Comparison of ENCODE assay signal across 8 cellular contexts in the genomic region with DNA sequence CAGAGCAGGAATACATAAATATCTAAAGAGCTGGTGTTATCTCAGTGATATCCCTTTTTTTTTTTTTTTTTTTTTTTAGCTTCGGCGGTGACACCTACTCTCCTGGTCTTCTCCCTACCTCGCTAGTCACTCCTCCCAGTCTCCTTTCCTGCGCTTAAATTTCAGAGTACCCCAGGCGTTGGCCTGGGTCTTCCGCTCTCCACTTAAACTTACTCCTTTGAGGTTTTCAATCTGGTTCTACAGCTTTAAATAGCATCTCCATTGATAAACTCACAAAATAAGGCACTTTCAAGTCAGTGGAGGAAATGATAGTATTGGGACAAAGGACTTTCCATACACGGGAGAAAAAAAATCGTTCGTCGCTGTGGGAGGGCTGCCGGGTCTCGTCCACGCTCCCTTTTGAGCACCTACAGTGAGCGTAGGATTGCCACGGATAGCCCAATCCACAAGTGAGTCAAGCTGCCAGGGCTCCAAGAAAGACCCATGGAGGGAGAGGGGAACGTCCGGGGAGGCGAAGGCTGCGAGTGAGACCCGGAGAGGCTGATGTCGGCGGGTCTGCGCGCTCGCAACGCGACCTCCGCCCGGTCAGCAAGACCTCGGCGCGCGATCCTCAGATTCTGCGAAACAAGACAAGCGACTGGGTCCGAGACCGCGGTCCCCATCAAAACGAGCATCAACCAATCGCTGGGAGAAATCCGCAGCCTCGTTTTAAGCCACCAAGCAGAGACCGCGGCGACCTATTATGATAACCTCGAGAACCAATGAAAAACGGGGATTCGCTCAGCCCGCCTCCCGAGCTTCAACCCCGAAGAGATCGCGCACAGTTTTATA. TPM values are rescaled to one million over a fixed set of nuclear protein-coding genes. Genes with fewer than 3 reads are reported as not detected.
DNase-seq lines count a peak whose midpoint lies in the region; ATAC-seq, FAIRE-seq and TF ChIP-seq lines count a peak whose summit lies in the region.

No MANE protein-coding gene starts in this region.

- ATAC-seq in GM19025 (IDR thresholded peaks at IDR 0.05; ENCODE audit: low read depth, unreplicated experiment): peak; percentile 68
- peak; percentile 72 for ATAC-seq in HG03342 (IDR thresholded peaks at IDR 0.05; ENCODE audit: unreplicated experiment)

- H3K36me3 ChIP-seq in kidney (ENCODE audit: control insufficient read depth in 1 of 2, insufficient read depth in 2 of 2, low read length in 2 of 2): peaks cover 20 to 28% of the 10 kb centered on the region in 2 donors

- H3K4me1 Mint-ChIP-seq in chondrocyte (ENCODE audit: low read depth): peaks cover 40% of the 10 kb centered on the region

- peak overlapping the region; percentile 96 to 99 for H3K9ac ChIP-seq in kidney (ENCODE audit: low read length in 2 of 2)

- no peaks in the 10 kb centered on the region for H3K9me3 ChIP-seq in kidney (ENCODE audit: control insufficient read depth in 1 of 2, low read length in 2 of 2)

- H3K4me3 ChIP-seq in kidney (ENCODE audit: low read length in 2 of 2): peak overlapping the region; percentile 85 to 92

- no peak for TF ChIP-seq CTCF in chondrocyte (IDR thresholded peaks at IDR 0.05)
- no peak for TF ChIP-seq CTCF in kidney (IDR thresholded peaks at IDR 0.05; ENCODE audit: borderline replicate concordance, extremely low read depth, insufficient read depth)

- H3K36me3 Mint-ChIP-seq in chondrocyte (ENCODE audit: low read depth): peaks cover 25% of the 10 kb centered on the region

- intact Hi-C loops in kidney (cut with DNase I): no loop called here

- H3K27ac Mint-ChIP-seq in chondrocyte (ENCODE audit: unreplicated experiment): peak overlapping the region; percentile 95

- DNase-seq in AG08396 (ENCODE audit: low spot score) (peak; percentile 94), NCI-H446 (lab: John Stamatoyannopoulos, UW) (peak; percentile 91 to 94), chondrocyte (ENCODE audit: low spot score) (no peak), kidney (peak; percentile 94)
- peak; percentile 77 for DNase-seq in activated CD4-positive, CD25-positive, alpha-beta regulatory T cell treated with anti-CD3 and anti-CD28 coated beads, Interleukin-2, amount 50 U/mL, for 72 hours
- peak; percentile 75 to 80 (median 80) for DNase-seq in stimulated activated CD4-positive, alpha-beta T cell treated with anti-CD3 and anti-CD28 coated beads, Interleukin-12 subunit alpha, Interleukin-12 subunit beta, amount 100 ng/mL, for 48 hours (ENCODE audit: low read depth in 2 of 3, low spot score in 1 of 3)

- peaks cover 8 to 9% of the 10 kb centered on the region in 2 donors for H3K4me1 ChIP-seq in kidney (ENCODE audit: control insufficient read depth in 1 of 2, insufficient read depth in 1 of 2, low read depth in 1 of 2, low read length in 2 of 2)

- H3K9me3 Mint-ChIP-seq in chondrocyte (ENCODE audit: low read depth): no peaks in the 10 kb centered on the region

- FAIRE-seq in kidney (lab: Jason Lieb, UNC): peak; percentile 23

- peaks cover 7% of the 10 kb centered on the region for H3K27me3 Mint-ChIP-seq in chondrocyte (ENCODE audit: low read depth)

- peak overlapping the region; percentile 100 for H3K27ac ChIP-seq in kidney (ENCODE audit: low read depth in 2 of 2, low read length in 2 of 2)

- H3K4me3 Mint-ChIP-seq in chondrocyte (ENCODE audit: unreplicated experiment): peak overlapping the region; percentile 80

RNA-seq across cellular contexts. Expression of a gene that starts 0.7 kb away (rescaled TPM):
- 136 to 143 TPM (median 139 TPM) in 3 replicates for total RNA-seq in chondrocyte
- 131 TPM for total RNA-seq in kidney
- polyA plus RNA-seq in kidney (ENCODE audit: insufficient read depth, low read depth, low replicate concordance): 84.9 TPM

RNA-seq across cellular contexts. Expression of a gene that starts 50.5 kb away (rescaled TPM):
- total RNA-seq in chondrocyte (11.2 to 17.0 TPM (median 11.6 TPM) in 3 replicates), kidney (16.2 TPM)
- polyA plus RNA-seq in kidney (ENCODE audit: insufficient read depth, low read depth, low replicate concordance): 4.8 TPM
